1 cellular context compared by ENCODE assay signal in the genomic region with DNA sequence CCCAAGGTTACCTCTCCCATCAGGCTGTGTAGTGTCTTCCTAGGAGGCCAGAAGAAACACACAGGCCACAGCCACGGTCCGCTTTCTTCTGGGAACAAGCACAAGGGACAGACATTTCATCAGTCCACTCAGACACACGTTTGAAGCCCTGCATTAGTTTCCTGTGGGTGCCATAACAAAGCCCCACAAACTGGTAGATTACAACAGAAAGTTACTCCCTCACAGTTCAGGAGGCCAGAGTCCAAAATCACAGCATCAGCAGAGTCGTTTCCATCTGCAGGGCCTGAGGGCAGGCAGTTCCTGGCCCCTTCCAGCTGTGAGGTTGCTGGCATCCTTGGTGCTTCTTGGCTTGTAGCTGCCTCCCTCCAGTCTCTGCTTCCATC.
TF ChIP-seq lines count a peak whose summit lies in the region.

No MANE protein-coding gene starts in this region.

TF ChIP-seq in IMR-90, 13 proteins besides CTCF, POLR2A, EP300 and RAD21 (continued from another document):
- TF ChIP-seq SMC3 (IDR thresholded peaks at IDR 0.05; ENCODE audit: low read depth, low read length) (no peak), NFE2L2 (IDR thresholded peaks at IDR 0.05; ENCODE audit: low read depth, low read length) (no peak), BHLHE40 (IDR thresholded peaks at IDR 0.05; ENCODE audit: low read depth, low read length) (no peak), RCOR1 (IDR thresholded peaks at IDR 0.05; ENCODE audit: insufficient replicate concordance, low read length) (no peak), CEBPB (IDR thresholded peaks at IDR 0.05; ENCODE audit: low read depth, low read length) (no peak), ELK1 (IDR thresholded peaks at IDR 0.05; ENCODE audit: borderline replicate concordance, low read depth, low read length) (no peak), RFX5 (IDR thresholded peaks at IDR 0.05; ENCODE audit: low read depth, low read length) (no peak), MAFK (IDR thresholded peaks at IDR 0.05; ENCODE audit: low read depth, low read length) (no peak), MXI1 (IDR thresholded peaks at IDR 0.05; ENCODE audit: borderline replicate concordance, low read depth, low read length) (no peak)
- TF ChIP-seq, protein P1, sequence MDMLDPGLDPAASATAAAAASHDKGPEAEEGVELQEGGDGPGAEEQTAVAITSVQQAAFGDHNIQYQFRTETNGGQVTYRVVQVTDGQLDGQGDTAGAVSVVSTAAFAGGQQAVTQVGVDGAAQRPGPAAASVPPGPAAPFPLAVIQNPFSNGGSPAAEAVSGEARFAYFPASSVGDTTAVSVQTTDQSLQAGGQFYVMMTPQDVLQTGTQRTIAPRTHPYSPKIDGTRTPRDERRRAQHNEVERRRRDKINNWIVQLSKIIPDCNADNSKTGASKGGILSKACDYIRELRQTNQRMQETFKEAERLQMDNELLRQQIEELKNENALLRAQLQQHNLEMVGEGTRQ (IDR thresholded peaks at IDR 0.05; ENCODE audit: low read depth, low read length) = no peak
